ENCODE assay signal across 18 cellular contexts in the genomic region with DNA sequence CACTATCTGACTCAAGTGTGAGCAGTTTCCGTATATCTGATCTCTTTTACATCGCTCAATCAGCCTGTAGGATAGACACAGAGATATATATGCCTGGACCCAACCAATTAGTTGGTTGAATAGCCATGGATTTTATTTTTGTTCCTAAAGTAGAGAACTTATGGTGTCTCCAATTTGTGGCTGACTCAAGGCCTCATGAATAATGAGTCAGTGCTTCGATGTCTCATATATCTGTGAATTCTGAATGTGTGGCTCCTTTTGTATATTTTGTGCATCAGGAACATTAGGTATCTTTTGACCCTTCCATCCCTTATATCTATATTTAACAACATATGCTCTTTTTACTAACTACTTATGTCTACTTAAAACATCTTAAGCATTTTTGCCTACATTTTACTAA.
A peak's percentile ranks its signal among the peaks of the same experiment; 100 is the strongest.
DNase-seq lines count a peak whose midpoint lies in the region; ATAC-seq, FAIRE-seq and TF ChIP-seq lines count a peak whose summit lies in the region.
"Had no signal": no experiment of that assay in that cellular context is flagged by ENCODE, and none has a peak within 500 bp of the region (broad histone marks: within the 10 kb centered on the region; RNA-seq: fewer than 3 reads in every experiment).

No MANE protein-coding gene starts in this region.

- in situ Hi-C loops in HAP-1 (cut with MboI; ENCODE audit: low sequenced_read_pairs): no loop called here

- intact Hi-C loops in Calu3 (cut with micrococcal nuclease; ENCODE audit: unreplicated experiment): no loop called here

- H3K4me3 ChIP-seq in astrocyte (ENCODE audit: insufficient read depth, low read depth, low read length) (no peak overlapping the region), HAP-1 (no peak overlapping the region)
- H3K4me3 ChIP-seq: A549; BLaER1 treated with 17β-estradiol and CSF1 and Interleukin-3, amounts not matched to agents 10 nM and 100 nM; PC-9 had no signal

- H4K20me1 ChIP-seq in astrocyte (ENCODE audit: insufficient read depth, low read length): no peaks in the 10 kb centered on the region
- H4K20me1 ChIP-seq: BLaER1 treated with 17β-estradiol and CSF1 and Interleukin-3, amounts not matched to agents 10 nM and 100 nM had no signal

- no peaks in the 10 kb centered on the region for H3K27me3 ChIP-seq in astrocyte (ENCODE audit: insufficient read depth, low read length)
- no peaks in the 10 kb centered on the region for H3K27me3 ChIP-seq in HAP-1 (ENCODE audit: low read depth)
- H3K27me3 ChIP-seq: BLaER1 treated with 17β-estradiol and CSF1 and Interleukin-3, amounts not matched to agents 10 nM and 100 nM had no signal

- H3K27ac ChIP-seq in astrocyte (ENCODE audit: low read depth, low read length): no peak overlapping the region
- H3K27ac ChIP-seq: A549; BLaER1 treated with 17β-estradiol and CSF1 and Interleukin-3, amounts not matched to agents 10 nM and 100 nM; PC-9 had no signal

- no peak overlapping the region for H3K9ac ChIP-seq in astrocyte (ENCODE audit: low read length)
- H3K9ac ChIP-seq: BLaER1 treated with 17β-estradiol and CSF1 and Interleukin-3, amounts not matched to agents 10 nM and 100 nM had no signal

- no peak overlapping the region for H2AFZ ChIP-seq in astrocyte (ENCODE audit: low read depth, low read length)
- H2AFZ ChIP-seq: PC-9 had no signal

- TF ChIP-seq CTCF in Calu3 (IDR thresholded peaks at IDR 0.05; ENCODE audit: unreplicated experiment) (no peak), HFFc6 (IDR thresholded peaks at IDR 0.05) (no peak), astrocyte (IDR thresholded peaks at IDR 0.05; ENCODE audit: insufficient read depth, low read depth, low read length) (no peak)

- H3K9me3 ChIP-seq in astrocyte (ENCODE audit: insufficient read depth, low read depth, low read length) (no peaks in the 10 kb centered on the region), HAP-1 (no peaks in the 10 kb centered on the region)
- H3K9me3 ChIP-seq: A549; BLaER1 treated with 17β-estradiol and CSF1 and Interleukin-3, amounts not matched to agents 10 nM and 100 nM had no signal

- H3K79me2 ChIP-seq in astrocyte (ENCODE audit: insufficient read depth, low read length): no peaks in the 10 kb centered on the region

- H3K9me3 Mint-ChIP-seq in Calu3 (ENCODE audit: low read depth, unreplicated experiment) (no peaks in the 10 kb centered on the region), HFFc6 (no peaks in the 10 kb centered on the region), astrocyte (ENCODE audit: unreplicated experiment) (no peaks in the 10 kb centered on the region)
- no peaks in the 10 kb centered on the region for H3K9me3 Mint-ChIP-seq in activated CD8-positive, alpha-beta memory T cell treated with anti-CD3 and anti-CD28 coated beads, Interleukin-2, amount 10 ng/mL, durations not matched to agents 7 days and 5 days (ENCODE audit: low read depth)
- H3K9me3 Mint-ChIP-seq: CD8-positive, alpha-beta memory T cell; IgD-negative memory B cell had no signal

- H3K27me3 Mint-ChIP-seq in Calu3 (ENCODE audit: unreplicated experiment) (no peaks in the 10 kb centered on the region), HFFc6 (ENCODE audit: insufficient read depth) (peaks cover 1% of the 10 kb centered on the region; the same call in 1 of the 2 replicates), astrocyte (ENCODE audit: low read depth, unreplicated experiment) (no peaks in the 10 kb centered on the region)
- peaks cover 19% of the 10 kb centered on the region for H3K27me3 Mint-ChIP-seq in activated CD8-positive, alpha-beta memory T cell treated with anti-CD3 and anti-CD28 coated beads, Interleukin-2, amount 10 ng/mL, durations not matched to agents 7 days and 5 days
- H3K27me3 Mint-ChIP-seq: IgD-negative memory B cell had no signal

- H3K4me1 ChIP-seq in astrocyte (ENCODE audit: insufficient read depth, low read length) (no peaks in the 10 kb centered on the region), HAP-1 (no peaks in the 10 kb centered on the region)
- H3K4me1 ChIP-seq: A549; BLaER1 treated with 17β-estradiol and CSF1 and Interleukin-3, amounts not matched to agents 10 nM and 100 nM had no signal

- CTCF ChIA-PET in Calu3 (lab: Charles Lee): no interaction called here
- CTCF ChIA-PET in activated CD8-positive, alpha-beta memory T cell treated with anti-CD3 and anti-CD28 coated beads, Interleukin-2, amount 10 ng/mL, durations not matched to agents 7 days and 5 days (lab: Charles Lee): no interaction called here

- no peak for FAIRE-seq in astrocyte (lab: Jason Lieb, UNC)
- FAIRE-seq: A549, H1 had no signal

- ATAC-seq in HG03175 (IDR thresholded peaks at IDR 0.05; ENCODE audit: unreplicated experiment): no peak
- no peak for ATAC-seq in activated CD8-positive, alpha-beta memory T cell treated with anti-CD3 and anti-CD28 coated beads, Interleukin-2, amount 10 ng/mL, durations not matched to agents 7 days and 5 days
- ATAC-seq: A549 had no signal

- H3K36me3 Mint-ChIP-seq in Calu3 (ENCODE audit: insufficient read depth, unreplicated experiment) (peaks cover 5% of the 10 kb centered on the region), HFFc6 (ENCODE audit: low read depth) (no peaks in the 10 kb centered on the region; the same call in 1 of the 2 replicates), astrocyte (ENCODE audit: low read depth, unreplicated experiment) (peaks cover 2% of the 10 kb centered on the region)
- H3K36me3 Mint-ChIP-seq in activated CD8-positive, alpha-beta memory T cell treated with anti-CD3 and anti-CD28 coated beads, Interleukin-2, amount 10 ng/mL, durations not matched to agents 7 days and 5 days: peaks cover 2% of the 10 kb centered on the region
- H3K36me3 Mint-ChIP-seq: IgD-negative memory B cell had no signal

- peak overlapping the region; percentile 15 for H3K4me2 ChIP-seq in astrocyte (ENCODE audit: low read length)
- H3K4me2 ChIP-seq: A549; BLaER1 treated with 17β-estradiol and CSF1 and Interleukin-3, amounts not matched to agents 10 nM and 100 nM; PC-9 had no signal

- BruUV-seq in Calu3 (replicated peaks; lab: Mats Ljungman, UMichigan): no TSS peak

- peaks cover 24% of the 10 kb centered on the region for H3K4me1 Mint-ChIP-seq in Calu3 (ENCODE audit: low read depth, unreplicated experiment)
- H3K4me1 Mint-ChIP-seq in HFFc6 (ENCODE audit: low read depth): peaks cover 20% of the 10 kb centered on the region
- H3K4me1 Mint-ChIP-seq in astrocyte (ENCODE audit: low read depth, unreplicated experiment): peaks cover 6% of the 10 kb centered on the region
- no peaks in the 10 kb centered on the region for H3K4me1 Mint-ChIP-seq in activated CD8-positive, alpha-beta memory T cell treated with anti-CD3 and anti-CD28 coated beads, Interleukin-2, amount 10 ng/mL, durations not matched to agents 7 days and 5 days
- H3K4me1 Mint-ChIP-seq: CD8-positive, alpha-beta memory T cell had no signal

- peak overlapping the region; percentile 23 for H3K4me3 Mint-ChIP-seq in Calu3 (ENCODE audit: low read depth, unreplicated experiment)
- no peak overlapping the region for H3K4me3 Mint-ChIP-seq in HFFc6
- no peak overlapping the region for H3K4me3 Mint-ChIP-seq in astrocyte (ENCODE audit: unreplicated experiment)
- H3K4me3 Mint-ChIP-seq in activated CD8-positive, alpha-beta memory T cell treated with anti-CD3 and anti-CD28 coated beads, Interleukin-2, amount 10 ng/mL, durations not matched to agents 7 days and 5 days: no peak overlapping the region
- H3K4me3 Mint-ChIP-seq: CD8-positive, alpha-beta memory T cell; IgD-negative memory B cell had no signal

- H3K27ac Mint-ChIP-seq in Calu3 (ENCODE audit: unreplicated experiment) (peak overlapping the region; percentile 62), HFFc6 (no peak overlapping the region), astrocyte (ENCODE audit: unreplicated experiment) (no peak overlapping the region)
- no peak overlapping the region for H3K27ac Mint-ChIP-seq in activated CD8-positive, alpha-beta memory T cell treated with anti-CD3 and anti-CD28 coated beads, Interleukin-2, amount 10 ng/mL, durations not matched to agents 7 days and 5 days
- H3K27ac Mint-ChIP-seq: IgD-negative memory B cell had no signal

- DNase-seq in Calu3 (no peak), HFFc6 (peak; percentile 49), astrocyte (ENCODE audit: low read depth) (no peak), foreskin melanocyte (peak; percentile 63), HAP-1 (ENCODE audit: low spot score in 2 of 2) (no peak), NCI-H69 (lab: John Stamatoyannopoulos, UW) (no peak)
- no peak for DNase-seq in activated CD8-positive, alpha-beta memory T cell treated with anti-CD3 and anti-CD28 coated beads, Interleukin-2, amount 10 ng/mL, durations not matched to agents 7 days and 5 days
- DNase-seq: CD8-positive, alpha-beta memory T cell; NCI-H1417; NCI-H2029 treated with DMSO at 0.1 percent for 48 hours; NCI-H2171 treated with DMSO at 0.1 percent for 48 hours; NCI-H774; PC-9 had no signal

- H3K36me3 ChIP-seq in astrocyte (ENCODE audit: insufficient read depth, low read length) (no peaks in the 10 kb centered on the region), HAP-1 (replicated peaks) (no peaks in the 10 kb centered on the region; the same call in 1 of the 2 replicates)

Comparison
In these comparisons a context has a peak if more than half of its experiments do, and no peak if none do; other contexts are left out.
1. DNase-seq: peak in HFFc6 (single experiment) and foreskin melanocyte (single experiment); none in Calu3 (single experiment), astrocyte (single experiment), activated CD8-positive, alpha-beta memory T cell treated with anti-CD3 and anti-CD28 coated beads, Interleukin-2, amount 10 ng/mL, durations not matched to agents 7 days and 5 days (single experiment), HAP-1 (0 of 2) and NCI-H69 (single experiment).